Comparison of ENCODE assay signal across 19 cellular contexts in the genomic region with DNA sequence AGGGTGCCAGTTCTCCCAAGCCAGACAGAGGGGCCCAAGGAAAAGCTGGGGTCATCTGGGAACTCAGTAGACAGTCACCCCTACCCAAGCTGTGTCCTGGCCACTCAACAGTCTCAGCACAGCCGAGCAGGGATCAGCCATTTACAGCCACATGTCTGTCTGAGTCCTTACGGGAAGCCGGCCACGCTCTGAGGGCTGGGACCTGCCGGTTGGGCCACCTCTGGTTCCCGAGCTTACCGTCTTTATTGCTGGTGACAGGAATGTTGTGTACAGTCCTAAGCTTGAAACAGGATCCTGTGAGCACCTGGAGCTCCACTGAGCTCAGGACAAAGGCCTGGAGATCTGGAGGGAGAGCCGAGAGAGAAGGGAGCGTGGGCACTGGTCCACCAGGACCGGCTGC. TPM values are rescaled to one million over a fixed set of nuclear protein-coding genes. Genes with fewer than 3 reads are reported as not detected.
A peak's percentile ranks its signal among the peaks of the same experiment; 100 is the strongest.
DNase-seq lines count a peak whose midpoint lies in the region; ATAC-seq, FAIRE-seq and TF ChIP-seq lines count a peak whose summit lies in the region.
"Had no signal": no experiment of that assay in that cellular context is flagged by ENCODE, and none has a peak within 500 bp of the region (broad histone marks: within the 10 kb centered on the region; RNA-seq: fewer than 3 reads in every experiment).

No MANE protein-coding gene starts in this region.

- intact Hi-C loops in Right ventricle myocardium inferior (cut with DNase I), result loop anchor here (2.0 to 10.0 kb wide), 2 partner anchors 58 to 262 kb away; no protein-coding TSS in a partner anchor
- intact Hi-C loops in kidney (cut with DNase I), result loop anchor here (10.0 kb wide), 1 partner anchor 262 kb away; no protein-coding TSS in a partner anchor

- H3K36me3 ChIP-seq in cardiac muscle cell (peaks cover 18% of the 10 kb centered on the region), SJCRH30 (no peaks in the 10 kb centered on the region), kidney (ENCODE audit: control insufficient read depth in 1 of 2, insufficient read depth in 2 of 2, low read length in 2 of 2) (no peaks in the 10 kb centered on the region)
- H3K36me3 ChIP-seq: ovary had no signal

- TF ChIP-seq CTCF in cardiac muscle cell (IDR thresholded peaks at IDR 0.05; ENCODE audit: low read depth, low read length) (no peak), kidney (IDR thresholded peaks at IDR 0.05; ENCODE audit: borderline replicate concordance, extremely low read depth, insufficient read depth) (no peak), type B pancreatic cell (conservative IDR thresholded peaks at IDR 0.05) (no peak)

- H3K9me3 ChIP-seq in cardiac muscle cell (ENCODE audit: low read depth), result no peaks in the 10 kb centered on the region
- H3K9me3 ChIP-seq in SJCRH30 (replicated peaks), result no peaks in the 10 kb centered on the region
- no peaks in the 10 kb centered on the region for H3K9me3 ChIP-seq in kidney (ENCODE audit: control insufficient read depth in 1 of 2, low read length in 2 of 2)
- H3K9me3 ChIP-seq: left lung, ovary, SK-N-SH, stomach had no signal

- H3K27ac Mint-ChIP-seq in type B pancreatic cell, result peak overlapping the region; percentile 72
- H3K27ac Mint-ChIP-seq in activated T-helper 17 cell treated with anti-CD3 and anti-CD28 coated beads, Interleukin-2, amount 50 U/mL, for 72 hours, result no peak overlapping the region

- ATAC-seq in Right ventricle myocardium inferior (no peak), esophagus mucosa (no peak)
- ATAC-seq in activated T-helper 17 cell treated with anti-CD3 and anti-CD28 coated beads, Interleukin-2, amount 50 U/mL, for 72 hours (replicated peaks), result no peak

- no peak overlapping the region for H3K9ac ChIP-seq in kidney (ENCODE audit: low read length in 2 of 2)
- H3K9ac ChIP-seq: SK-N-SH had no signal

- H3K4me3 Mint-ChIP-seq in type B pancreatic cell, result no peak overlapping the region
- no peak overlapping the region for H3K4me3 Mint-ChIP-seq in activated T-helper 17 cell treated with anti-CD3 and anti-CD28 coated beads, Interleukin-2, amount 50 U/mL, for 72 hours

- DNase-seq in cardiac muscle cell (ENCODE audit: low read depth in 1 of 2, low spot score in 1 of 2) (no peak), Right ventricle myocardium inferior (ENCODE audit: missing footprints) (no peak), SJCRH30 (peak; percentile 24 to 61), kidney (peak; percentile 58), type B pancreatic cell (ENCODE audit: extremely low spot score, unreplicated experiment) (no peak), cerebellar nuclear complex (lab: John Stamatoyannopoulos, UW) (no peak)
- DNase-seq: activated CD4-positive, CD25-positive, alpha-beta regulatory T cell treated with anti-CD3 and anti-CD28 coated beads, Interleukin-2, amount 50 U/mL, for 72 hours; COR-L47; cortex of kidney; NCI-H2081 treated with DMSO at 0.1 percent for 48 hours; NCI-H774; SK-N-SH; T-helper 9 cell had no signal

- H3K27me3 ChIP-seq in cardiac muscle cell (no peaks in the 10 kb centered on the region), SJCRH30 (no peaks in the 10 kb centered on the region)
- H3K27me3 ChIP-seq: left lung, ovary, stomach had no signal

- no peaks in the 10 kb centered on the region for H3K27me3 Mint-ChIP-seq in type B pancreatic cell
- H3K27me3 Mint-ChIP-seq in activated T-helper 17 cell treated with anti-CD3 and anti-CD28 coated beads, Interleukin-2, amount 50 U/mL, for 72 hours, result no peaks in the 10 kb centered on the region

- H3K4me3 ChIP-seq in cardiac muscle cell (no peak overlapping the region), SJCRH30 (peak overlapping the region; percentile 51), kidney (ENCODE audit: low read length in 2 of 2) (no peak overlapping the region)
- H3K4me3 ChIP-seq: left lung, ovary, stomach had no signal

- peaks cover 24% of the 10 kb centered on the region for H3K36me3 Mint-ChIP-seq in type B pancreatic cell
- H3K36me3 Mint-ChIP-seq in activated T-helper 17 cell treated with anti-CD3 and anti-CD28 coated beads, Interleukin-2, amount 50 U/mL, for 72 hours (ENCODE audit: low read depth), result peaks cover 51% of the 10 kb centered on the region

- H3K27ac ChIP-seq in cardiac muscle cell (peak overlapping the region; percentile 0), SJCRH30 (peak overlapping the region; percentile 63), kidney (ENCODE audit: low read depth in 2 of 2, low read length in 2 of 2) (no peak overlapping the region)
- H3K27ac ChIP-seq: left lung, stomach had no signal

- FAIRE-seq in kidney (lab: Jason Lieb, UNC), result no peak
- FAIRE-seq: astrocyte had no signal

- H3K4me1 ChIP-seq in cardiac muscle cell (ENCODE audit: low read depth) (no peaks in the 10 kb centered on the region), SJCRH30 (peaks cover 16% of the 10 kb centered on the region), kidney (ENCODE audit: control insufficient read depth in 1 of 2, insufficient read depth in 1 of 2, low read depth in 1 of 2, low read length in 2 of 2) (no peaks in the 10 kb centered on the region)

- no peaks in the 10 kb centered on the region for H3K9me3 Mint-ChIP-seq in type B pancreatic cell
- H3K9me3 Mint-ChIP-seq in activated T-helper 17 cell treated with anti-CD3 and anti-CD28 coated beads, Interleukin-2, amount 50 U/mL, for 72 hours, result no peaks in the 10 kb centered on the region

- H3K4me1 Mint-ChIP-seq in type B pancreatic cell (ENCODE audit: unreplicated experiment), result peaks cover 9% of the 10 kb centered on the region
- H3K4me1 Mint-ChIP-seq in activated T-helper 17 cell treated with anti-CD3 and anti-CD28 coated beads, Interleukin-2, amount 50 U/mL, for 72 hours, result no peaks in the 10 kb centered on the region

RNA-seq across cellular contexts. Expression of gene TIMM22, which starts 59.8 kb away (rescaled TPM):
- total RNA-seq in cardiac muscle cell (26.8 and 28.4 TPM in 2 replicates), Right ventricle myocardium inferior (17.3 TPM), kidney (14.6 TPM), type B pancreatic cell (ENCODE audit: low replicate concordance) (16.2 and 20.1 TPM in 2 replicates), esophagus mucosa (9.4 TPM)
- polyA plus RNA-seq in cardiac muscle cell (33.1 and 34.7 TPM in 2 replicates), kidney (ENCODE audit: insufficient read depth, low read depth, low replicate concordance) (17.3 TPM)
- 15.6 and 17.4 TPM in 2 replicates for total RNA-seq in SJCRH30 (2014; rRNA removed; shearing (Covaris generic))
- 10 to 100 TPM in 1 of 2 donors, 1 to 10 TPM in 1; 6.6 to 12.9 TPM for total RNA-seq in activated T-helper 17 cell treated with anti-CD3 and anti-CD28 coated beads, Interleukin-2, amount 50 U/mL, for 72 hours

Comparison
In these comparisons a context has a peak if more than half of its experiments do, and no peak if none do; other contexts are left out.
1. DNase-seq: peak in SJCRH30 (2 of 2) and kidney (single experiment); none in cardiac muscle cell (0 of 2), Right ventricle myocardium inferior (single experiment), type B pancreatic cell (single experiment) and cerebellar nuclear complex (0 of 2).
2. H3K27ac ChIP-seq: peak in cardiac muscle cell (single experiment) and SJCRH30 (single experiment); none in kidney (0 of 2).